ENCODE assay signal across 8 cellular contexts in the genomic region with DNA sequence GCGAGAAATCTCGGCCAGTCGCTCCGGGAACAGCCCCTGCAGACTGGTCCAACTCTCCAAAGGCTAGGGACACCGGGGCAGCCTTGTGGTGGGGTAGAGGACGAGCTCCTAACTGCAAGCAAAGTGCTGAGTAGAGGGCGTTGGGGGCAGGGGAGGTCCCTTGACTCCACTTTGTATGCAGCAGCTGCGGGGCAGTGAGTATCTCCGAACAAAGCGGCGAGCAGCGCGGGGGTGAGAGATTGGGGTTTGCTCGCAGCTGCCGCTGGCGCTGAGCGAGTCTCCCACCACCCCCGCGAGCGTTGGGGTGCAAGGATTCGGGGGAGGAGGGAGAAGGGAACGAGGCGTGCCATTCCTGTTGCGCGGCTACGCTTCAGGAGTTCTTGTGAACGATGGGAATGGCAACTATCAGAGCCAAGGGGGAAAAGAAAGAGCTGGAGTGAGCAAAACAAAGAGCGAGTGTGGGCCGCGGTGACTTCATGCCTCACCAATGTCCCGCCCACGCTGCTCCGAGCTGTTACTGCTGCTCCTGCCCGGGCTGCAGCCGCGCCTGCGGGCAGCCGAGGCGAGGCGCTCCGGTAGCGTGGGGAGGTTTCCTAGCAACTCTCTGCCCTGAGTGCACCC. TPM values are rescaled to one million over a fixed set of nuclear protein-coding genes. Genes with fewer than 3 reads are reported as not detected.
DNase-seq lines count a peak whose midpoint lies in the region; ATAC-seq and TF ChIP-seq lines count a peak whose summit lies in the region.

No MANE protein-coding gene starts in this region.

- POLR2A ChIA-PET in RWPE1 (lab: Yijun Ruan, JAX; ENCODE audit: low non-redundant PET): interaction anchor here (0.7 to 1.6 kb wide), 3 partner anchors 22 to 266 kb away, joined by 3 to 6 read pairs (median 3); no protein-coding TSS in a partner anchor

- peak overlapping the region; percentile 69 for H3K4me3 ChIP-seq in astrocyte of the spinal cord (ENCODE audit: low read depth, low read length)
- H3K4me3 ChIP-seq in iPS DF 6.9 (ENCODE audit: low read length): peak overlapping the region; percentile 78; the same call in 1 of the 2 replicates

- peak; percentile 91 for DNase-seq in EL
- DNase-seq in HT1080 (ENCODE audit: low read depth): peak; percentile 76
- peak; percentile 82 for DNase-seq in RWPE1 (ENCODE audit: low spot score)
- peak; percentile 92 for DNase-seq in astrocyte of the spinal cord (ENCODE audit: low read depth, low spot score)
- DNase-seq in iPS DF 6.9 (ENCODE audit: low read depth, low spot score): no peak
- DNase-seq in retina: peak; percentile 96
- DNase-seq in effector CD4-positive, alpha-beta T cell: no peak

- H3K27ac ChIP-seq in RWPE1 (peak overlapping the region; percentile 100), iPS DF 6.9 (ENCODE audit: low read length) (no peak overlapping the region)

- CTCF ChIA-PET in RWPE1 (lab: Yijun Ruan, JAX): interaction anchor here (0.6 to 1.0 kb wide), 7 partner anchors 19 to 616 kb away, joined by 3 to 4 read pairs (median 3); no protein-coding TSS in a partner anchor

- no peak for TF ChIP-seq CTCF in RWPE1 (conservative IDR thresholded peaks at IDR 0.05; ENCODE audit: low read depth)
- no peak for TF ChIP-seq CTCF in astrocyte of the spinal cord (IDR thresholded peaks at IDR 0.05; ENCODE audit: low read depth, low read length)

- in situ Hi-C loops in astrocyte of the spinal cord (cut with HindIII; ENCODE audit: low sequenced_read_pairs): no loop called here

- no peaks in the 10 kb centered on the region for H3K4me1 ChIP-seq in iPS DF 6.9 (ENCODE audit: control insufficient read depth, insufficient read depth, low read length)

- H3K27me3 ChIP-seq in iPS DF 6.9 (ENCODE audit: control insufficient read depth, insufficient read depth, low read length): no peaks in the 10 kb centered on the region

- ATAC-seq in GM21515 (IDR thresholded peaks at IDR 0.05; ENCODE audit: unreplicated experiment): peak; percentile 70

- no peaks in the 10 kb centered on the region for H3K36me3 ChIP-seq in iPS DF 6.9 (ENCODE audit: control insufficient read depth, insufficient read depth, low read length)

- no CpG with 5 or more reads among the region's 42 CpGs for WGBS in iPS DF 6.9 (ENCODE audit: insufficient coverage, insufficient read length)

- no peaks in the 10 kb centered on the region for H3K9me3 ChIP-seq in iPS DF 6.9 (ENCODE audit: control insufficient read depth, insufficient read depth, low read length)

RNA-seq across cellular contexts. Expression of gene ITGB8, which starts 0.4 kb away (rescaled TPM):
- 1.1 and 1.2 TPM in 2 replicates for total RNA-seq in HT1080 (2014; rRNA removed; shearing (Covaris generic))
- 0.36 and 0.60 TPM in 2 replicates for polyA plus RNA-seq in HT1080 (2015; cell fraction: cytosol; rRNA removed)
- polyA plus RNA-seq in HT1080 (2015; cell fraction: nucleus; rRNA removed): 0.48 and 0.74 TPM in 2 replicates

Comparison
In these comparisons a context has a peak if more than half of its experiments do, and no peak if none do; other contexts are left out.
1. DNase-seq: peak in EL (single experiment), HT1080 (single experiment), RWPE1 (single experiment), astrocyte of the spinal cord (single experiment) and retina (single experiment); none in iPS DF 6.9 (single experiment) and effector CD4-positive, alpha-beta T cell (single experiment).